ENCODE assay signal across 17 cellular contexts in genomic region chr11:72634472-72635095, GRCh38. TPM values are rescaled to one million over a fixed set of nuclear protein-coding genes. Genes with fewer than 3 reads are reported as not detected.
DNase-seq lines count a peak whose midpoint lies in the region; ATAC-seq and TF ChIP-seq lines count a peak whose summit lies in the region.
"Had no signal": no experiment of that assay in that cellular context is flagged by ENCODE, and none has a peak within 500 bp of the region (broad histone marks: within the 10 kb centered on the region; RNA-seq: fewer than 3 reads in every experiment).

No MANE protein-coding gene starts in this region.

- H3K4me3 Mint-ChIP-seq in glutamatergic neuron (ENCODE audit: unreplicated experiment), result no peak overlapping the region
- no peak overlapping the region for H3K4me3 Mint-ChIP-seq in osteocyte (ENCODE audit: unreplicated experiment)
- no peak overlapping the region for H3K4me3 Mint-ChIP-seq in naive thymus-derived CD8-positive, alpha-beta T cell

- ATAC-seq in heart right ventricle, result peak in 2 of 8 donors; percentile 1 to 3
- ATAC-seq in GM18867 (IDR thresholded peaks at IDR 0.05; ENCODE audit: unreplicated experiment), result no peak
- no peak for ATAC-seq in naive thymus-derived CD8-positive, alpha-beta T cell
- ATAC-seq: PC-3 had no signal

- WGBS in heart right ventricle, 2 donors, result 57 to 58% methylated on average over 7 of the region's 7 CpGs
- 50 to 81% methylated on average over 1 to 2 of the region's 7 CpGs for WGBS in esophagus squamous epithelium, 2 donors

- no peaks in the 10 kb centered on the region for H3K79me2 ChIP-seq in osteoblast (ENCODE audit: insufficient read depth, low read length)

- H3K36me3 ChIP-seq in heart right ventricle (no peaks in the 10 kb centered on the region), esophagus squamous epithelium (no peaks in the 10 kb centered on the region), osteoblast (ENCODE audit: insufficient read depth, low read length) (no peaks in the 10 kb centered on the region)

- no peak overlapping the region for H2AFZ ChIP-seq in osteoblast (ENCODE audit: low read length)

- no peaks in the 10 kb centered on the region for H4K20me1 ChIP-seq in osteoblast (ENCODE audit: insufficient read depth, low read length)

- H3K4me3 ChIP-seq in heart right ventricle (no peak overlapping the region), esophagus squamous epithelium (no peak overlapping the region), osteoblast (ENCODE audit: insufficient read depth, low read length) (no peak overlapping the region)

- H3K4me1 ChIP-seq in heart right ventricle, result peaks cover 27 to 99% (median 86%) of the 10 kb centered on the region in 9 donors
- H3K4me1 ChIP-seq in esophagus squamous epithelium, result peaks cover 4 to 97% (median 46%) of the 10 kb centered on the region in 3 donors
- no peaks in the 10 kb centered on the region for H3K4me1 ChIP-seq in osteoblast (ENCODE audit: insufficient read depth, low read length)

- intact Hi-C loops in heart right ventricle (cut with DNase I) (no loop called here), cardiac septum (cut with DNase I) (no loop called here), esophagus squamous epithelium (cut with DNase I) (loop anchor here (5.0 kb wide), 1 partner anchor 47 kb away; no protein-coding TSS in a partner anchor)

- POLR2A ChIA-PET in naive thymus-derived CD8-positive, alpha-beta T cell (lab: Charles Lee), result no interaction called here

- H3K27ac ChIP-seq in heart right ventricle (peak overlapping the region; percentile 54 to 90 (median 81)), esophagus squamous epithelium (peak overlapping the region in 3 of 4 donors; percentile 44 to 85 (median 76)), osteoblast (ENCODE audit: low read depth, low read length) (no peak overlapping the region)

- H3K4me2 ChIP-seq in osteoblast (ENCODE audit: insufficient read depth, low read length), result no peak overlapping the region

- H3K27me3 Mint-ChIP-seq in glutamatergic neuron (ENCODE audit: unreplicated experiment) (peaks cover 14% of the 10 kb centered on the region), osteocyte (ENCODE audit: unreplicated experiment) (peaks cover 40% of the 10 kb centered on the region)
- peaks cover 7 to 22% (median 15%) of the 10 kb centered on the region in 5 donors for H3K27me3 Mint-ChIP-seq in naive thymus-derived CD8-positive, alpha-beta T cell

- H3K4me1 Mint-ChIP-seq in glutamatergic neuron (ENCODE audit: low read depth, unreplicated experiment), result peaks cover 30% of the 10 kb centered on the region
- H3K4me1 Mint-ChIP-seq in osteocyte (ENCODE audit: unreplicated experiment), result no peaks in the 10 kb centered on the region
- H3K4me1 Mint-ChIP-seq in naive thymus-derived CD8-positive, alpha-beta T cell, result peaks cover 0 to 9% (median 0%) of the 10 kb centered on the region in 4 donors

- DNase-seq in heart right ventricle (peak in 1 of 2 donors; percentile 55), cardiac septum (ENCODE audit: low spot score) (no peak), esophagus squamous epithelium (lab: John Stamatoyannopoulos, UW) (no peak), osteoblast (ENCODE audit: insufficient read length, low spot score, missing footprints) (peak; percentile 88), glutamatergic neuron (no peak), osteocyte (ENCODE audit: extremely low spot score, unreplicated experiment) (no peak)
- DNase-seq in naive thymus-derived CD8-positive, alpha-beta T cell, result no peak
- DNase-seq: C1 segment of cervical spinal cord, DMS 273 treated with DMSO at 0.1 percent for 48 hours, GOT3, KG1, NCI-H1092 treated with DMSO at 0.1 percent for 48 hours, NCI-H1694 treated with DMSO at 0.1 percent for 48 hours, NCI-H446 treated with DMSO at 0.1 percent for 48 hours, NCI-H748 treated with DMSO at 0.1 percent for 48 hours, PC-3 had no signal

- H3K9me3 Mint-ChIP-seq in glutamatergic neuron (ENCODE audit: unreplicated experiment) (peaks cover 8% of the 10 kb centered on the region), osteocyte (ENCODE audit: unreplicated experiment) (no peaks in the 10 kb centered on the region)
- H3K9me3 Mint-ChIP-seq in naive thymus-derived CD8-positive, alpha-beta T cell, result no peaks in the 10 kb centered on the region

- TF ChIP-seq CTCF in heart right ventricle (IDR thresholded peaks at IDR 0.05) (no peak), esophagus squamous epithelium (IDR thresholded peaks at IDR 0.05) (no peak), osteoblast (IDR thresholded peaks at IDR 0.05; ENCODE audit: extremely low read depth, low read depth, low read length) (no peak), glutamatergic neuron (IDR thresholded peaks at IDR 0.05; ENCODE audit: partially characterized antibody, unreplicated experiment) (no peak), osteocyte (IDR thresholded peaks at IDR 0.05) (no peak)

- H3K36me3 Mint-ChIP-seq in glutamatergic neuron (ENCODE audit: unreplicated experiment), result no peaks in the 10 kb centered on the region
- H3K36me3 Mint-ChIP-seq in osteocyte (ENCODE audit: unreplicated experiment), result no peaks in the 10 kb centered on the region
- peaks cover 0 to 1% (median 0%) of the 10 kb centered on the region in 3 donors for H3K36me3 Mint-ChIP-seq in naive thymus-derived CD8-positive, alpha-beta T cell

- no peaks in the 10 kb centered on the region for H3K9me3 ChIP-seq in heart right ventricle
- no peaks in the 10 kb centered on the region for H3K9me3 ChIP-seq in esophagus squamous epithelium
- no peaks in the 10 kb centered on the region for H3K9me3 ChIP-seq in osteoblast (ENCODE audit: low read depth, low read length)

- TF ChIP-seq POLR2A in esophagus squamous epithelium (IDR thresholded peaks at IDR 0.05), result no peak

- H3K27ac Mint-ChIP-seq in glutamatergic neuron (ENCODE audit: unreplicated experiment), result no peak overlapping the region
- no peak overlapping the region for H3K27ac Mint-ChIP-seq in osteocyte (ENCODE audit: unreplicated experiment)
- H3K27ac Mint-ChIP-seq in naive thymus-derived CD8-positive, alpha-beta T cell, result no peak overlapping the region

- peaks cover 0 to 17% (median 0%) of the 10 kb centered on the region in 7 donors for H3K27me3 ChIP-seq in heart right ventricle
- H3K27me3 ChIP-seq in esophagus squamous epithelium, result peaks cover 0 to 31% (median 0%) of the 10 kb centered on the region in 4 donors
- peaks cover 34% of the 10 kb centered on the region for H3K27me3 ChIP-seq in osteoblast (ENCODE audit: insufficient read depth, low read length)

RNA-seq across cellular contexts. Expression of gene PDE2A, which starts 39.6 kb away (rescaled TPM):
- 10 to 100 TPM; 10.4 to 44.4 (median 30.2) TPM for total RNA-seq in heart right ventricle
- 10 to 100 TPM; 28.4 to 47.6 TPM for polyA plus RNA-seq in heart right ventricle
- 28.8 TPM for total RNA-seq in cardiac septum
- total RNA-seq in esophagus squamous epithelium, result 10 to 100 TPM in 3 of 4 donors, 1 to 10 TPM in 1; 5.6 to 38.3 (median 12.9) TPM
- total RNA-seq in osteoblast, result 0.36 and 0.59 TPM in 2 replicates
- total RNA-seq in glutamatergic neuron (ENCODE audit: unreplicated experiment), result 16.9 TPM
- total RNA-seq in osteocyte, result not detected in 2 replicates
- 1 to 10 TPM; 1.2 to 1.9 TPM for total RNA-seq in naive thymus-derived CD8-positive, alpha-beta T cell
- polyA plus RNA-seq in naive thymus-derived CD8-positive, alpha-beta T cell, result under 1 TPM in 2 of 3 donors, not detected in 1; 0.22 to 0.24 TPM
